Comparison of ENCODE assay signal across 27 cellular contexts in genomic region chr15:52563499-52564060, GRCh38. TPM values are rescaled to one million over a fixed set of nuclear protein-coding genes. Genes with fewer than 3 reads are reported as not detected.
DNase-seq lines count a peak whose midpoint lies in the region; ATAC-seq, FAIRE-seq and TF ChIP-seq lines count a peak whose summit lies in the region.
"Had no signal": no experiment of that assay in that cellular context is flagged by ENCODE, and none has a peak within 500 bp of the region (broad histone marks: within the 10 kb centered on the region; RNA-seq: fewer than 3 reads in every experiment).

No MANE protein-coding gene starts in this region.

- H3K9me3 ChIP-seq in A549 (no peaks in the 10 kb centered on the region), HepG2 (ENCODE audit: low read length) (no peaks in the 10 kb centered on the region)
- H3K9me3 ChIP-seq: BLaER1 treated with 17β-estradiol and CSF1 and Interleukin-3, amounts not matched to agents 10 nM and 100 nM; ovary; sigmoid colon; upper lobe of left lung had no signal

- H3K27me3 ChIP-seq in HepG2 (ENCODE audit: control insufficient read depth in 1 of 2, insufficient read depth in 2 of 2, low read length in 2 of 2) = no peaks in the 10 kb centered on the region; a peak in 1 of 5 replicates
- H3K27me3 ChIP-seq: BLaER1 treated with 17β-estradiol and CSF1 and Interleukin-3, amounts not matched to agents 10 nM and 100 nM; brain microvascular endothelial cell; ovary; sigmoid colon; upper lobe of left lung had no signal

- H3K27ac ChIP-seq in A549 (no peak overlapping the region), HepG2 (ENCODE audit: extremely low read length, insufficient read depth, low read length) (no peak overlapping the region)
- H3K27ac ChIP-seq: BLaER1 treated with 17β-estradiol and CSF1 and Interleukin-3, amounts not matched to agents 10 nM and 100 nM; brain microvascular endothelial cell; ovary; sigmoid colon; SK-N-MC; upper lobe of left lung had no signal

- in situ Hi-C loops in HepG2 (cut with HindIII; ENCODE audit: extremely low pct_ligation_motif_present, low pct_unique_long_range_greater_than_20kb) = no loop called here
- in situ Hi-C loops in KBM-7 (cut with MboI; ENCODE audit: low pct_unique_long_range_greater_than_20kb, low sequenced_read_pairs) = no loop called here

- peaks cover 1 to 21% of the 10 kb centered on the region in 2 experiments; a peak in 4 of 5 replicates for H3K36me3 ChIP-seq in HepG2 (replicated peaks in 1 of 2; ENCODE audit: control insufficient read depth in 1 of 2, insufficient read depth in 2 of 2, low read length in 2 of 2)
- H3K36me3 ChIP-seq: brain microvascular endothelial cell, ovary, sigmoid colon, upper lobe of left lung had no signal

- intact Hi-C loops in HepG2 (cut with micrococcal nuclease; ENCODE audit: unreplicated experiment) = no loop called here

- no peak for FAIRE-seq in A549 (lab: Jason Lieb, UNC)
- no peak for FAIRE-seq in HepG2 (lab: Jason Lieb, UNC)
- FAIRE-seq: D721Med, endometrium had no signal

- peaks cover 36% of the 10 kb centered on the region for H3K36me3 Mint-ChIP-seq in activated CD4-positive, alpha-beta T cell treated with anti-CD3 and anti-CD28 coated beads, Interleukin-2, amount 10 ng/mL, durations not matched to agents 7 days and 5 days (ENCODE audit: low read depth)
- H3K36me3 Mint-ChIP-seq: natural killer cell had no signal

- H4K20me1 ChIP-seq in HepG2 (ENCODE audit: insufficient read depth, low read length) = peaks cover 85% of the 10 kb centered on the region

- peak overlapping the region; percentile 2; the same call in 1 of the 3 replicates for H3K4me2 ChIP-seq in A549
- no peak overlapping the region for H3K4me2 ChIP-seq in HepG2 (ENCODE audit: low read depth, low read length)
- H3K4me2 ChIP-seq: BLaER1 treated with 17β-estradiol and CSF1 and Interleukin-3, amounts not matched to agents 10 nM and 100 nM; GM23338 had no signal

- no peaks in the 10 kb centered on the region for H3K9me3 Mint-ChIP-seq in activated CD4-positive, alpha-beta T cell treated with anti-CD3 and anti-CD28 coated beads, Interleukin-2, amount 10 ng/mL, durations not matched to agents 7 days and 5 days
- H3K9me3 Mint-ChIP-seq: activated B cell treated with CpG ODN at 0.5 μM for 24 hours; activated CD4-positive, alpha-beta memory T cell treated with anti-CD3 and anti-CD28 coated beads for 36 hours; GM23338; natural killer cell had no signal

- DNase-seq in A549 (ENCODE audit: low read depth in 1 of 2, low spot score in 1 of 2) (no peak), LNCaP clone FGC (ENCODE audit: low read depth) (peak; percentile 76), RPMI8226 (peak; percentile 34), HepG2 (ENCODE audit: low spot score) (no peak), KBM-7 (no peak), DMS114 treated with DMSO at 0.1 percent for 48 hours (lab: John Stamatoyannopoulos, UW; ENCODE audit: unreplicated experiment) (no peak)
- DNase-seq in activated CD4-positive, alpha-beta T cell treated with anti-CD3 and anti-CD28 coated beads, Interleukin-2, amount 10 ng/mL, durations not matched to agents 7 days and 5 days = no peak
- DNase-seq: activated B cell treated with CpG ODN at 0.5 μM for 24 hours; activated CD4-positive, alpha-beta memory T cell treated with anti-CD3 and anti-CD28 coated beads for 36 hours; activated gamma-delta T cell; brain microvascular endothelial cell; head of caudate nucleus; MV-4-11; natural killer cell; NCI-H187 treated with DMSO at 0.1 percent for 48 hours; NCI-H2227 treated with DMSO at 0.1 percent for 48 hours; ovary; sigmoid colon; stimulated activated CD4-positive, alpha-beta T cell treated with anti-CD3 and anti-CD28 coated beads, Interleukin-15, amount 100 ng/mL, for 24 hours; stimulated activated CD8-positive, alpha-beta memory T cell treated with anti-CD3 and anti-CD28 coated beads, Interleukin-4, amount 100 ng/mL, for 48 hours; upper lobe of left lung had no signal

- peaks cover 57% of the 10 kb centered on the region for H3K4me1 ChIP-seq in A549
- peaks cover 74% of the 10 kb centered on the region for H3K4me1 ChIP-seq in HepG2 (ENCODE audit: insufficient read depth, low read length)

- TF ChIP-seq POLR2A in A549 (IDR thresholded peaks at IDR 0.05; ENCODE audit: low read length) (no peak), HepG2 (IDR thresholded peaks at IDR 0.05; ENCODE audit: insufficient read depth in 1 of 2, low read depth in 2 of 2, low read length in 2 of 2) (no peak)

- 83% methylated on average over 4 of the region's 4 CpGs for WGBS in A549 (ENCODE audit: missing lambda C conversion rate)
- WGBS in HepG2 (ENCODE audit: low lambda C conversion rate) = 95% methylated on average over 4 of the region's 4 CpGs

- H3K4me3 ChIP-seq in A549 (no peak overlapping the region), LNCaP clone FGC (ENCODE audit: low read depth, low read length) (no peak overlapping the region), HepG2 (replicated peaks in 1 of 3; ENCODE audit: insufficient read depth in 1 of 3, low read depth in 2 of 3, low read length in 3 of 3) (no peak overlapping the region)
- H3K4me3 ChIP-seq: BLaER1 treated with 17β-estradiol and CSF1 and Interleukin-3, amounts not matched to agents 10 nM and 100 nM; GM23338; ovary; sigmoid colon; SK-N-MC; upper lobe of left lung had no signal

- peaks cover 70% of the 10 kb centered on the region for H3K4me1 Mint-ChIP-seq in activated CD4-positive, alpha-beta T cell treated with anti-CD3 and anti-CD28 coated beads, Interleukin-2, amount 10 ng/mL, durations not matched to agents 7 days and 5 days

- BruUV-seq in HepG2 (replicated peaks; lab: Mats Ljungman, UMichigan) = no TSS peak

- no peak overlapping the region for H3K9ac ChIP-seq in HepG2 (ENCODE audit: insufficient read depth, low read depth, low read length)
- H3K9ac ChIP-seq: BLaER1 treated with 17β-estradiol and CSF1 and Interleukin-3, amounts not matched to agents 10 nM and 100 nM had no signal

- CTCF ChIA-PET in A549 (lab: Yijun Ruan, JAX) (interaction anchor here (0.8 to 1.8 kb wide), 4 partner anchors 11 to 39 kb away, joined by 3 to 5 read pairs (median 4); no protein-coding TSS in a partner anchor), HepG2 (lab: Yijun Ruan, JAX; ENCODE audit: low intra/inter-chr PET ratio, low total read pairs) (no interaction called here)
- CTCF ChIA-PET in activated CD4-positive, alpha-beta T cell treated with anti-CD3 and anti-CD28 coated beads, Interleukin-2, amount 10 ng/mL, durations not matched to agents 7 days and 5 days (lab: Charles Lee) = no interaction called here

- POLR2A ChIA-PET in A549 (lab: Yijun Ruan, JAX) (no interaction called here), HepG2 (lab: Yijun Ruan, JAX) (no interaction called here)
- POLR2A ChIA-PET in activated CD4-positive, alpha-beta T cell treated with anti-CD3 and anti-CD28 coated beads, Interleukin-2, amount 10 ng/mL, durations not matched to agents 7 days and 5 days (lab: Charles Lee) = no interaction called here

- H3K79me2 ChIP-seq in HepG2 (ENCODE audit: insufficient read depth, low read length) = peaks cover 100% of the 10 kb centered on the region

- no peaks in the 10 kb centered on the region for H3K27me3 Mint-ChIP-seq in activated CD4-positive, alpha-beta T cell treated with anti-CD3 and anti-CD28 coated beads, Interleukin-2, amount 10 ng/mL, durations not matched to agents 7 days and 5 days
- H3K27me3 Mint-ChIP-seq: activated B cell treated with CpG ODN at 0.5 μM for 24 hours; activated CD4-positive, alpha-beta memory T cell treated with anti-CD3 and anti-CD28 coated beads for 36 hours had no signal

- no peak for ATAC-seq in A549
- no peak for ATAC-seq in HepG2
- no peak for ATAC-seq in GM19035 (IDR thresholded peaks at IDR 0.05; ENCODE audit: unreplicated experiment)
- ATAC-seq: GM23338, natural killer cell had no signal

- no peak for TF ChIP-seq EP300 in A549 (IDR thresholded peaks at IDR 0.05)
- no peak for TF ChIP-seq EP300 in HepG2 (IDR thresholded peaks at IDR 0.05; ENCODE audit: low read depth in 2 of 2, low read length in 2 of 2)
- TF ChIP-seq EP300 in HepG2 (CRISPR knock-in tag; IDR thresholded peaks at IDR 0.05; ENCODE audit: borderline replicate concordance) = no peak

- H3K27ac Mint-ChIP-seq in activated CD4-positive, alpha-beta T cell treated with anti-CD3 and anti-CD28 coated beads, Interleukin-2, amount 10 ng/mL, durations not matched to agents 7 days and 5 days = no peak overlapping the region
- H3K27ac Mint-ChIP-seq: activated CD4-positive, alpha-beta memory T cell treated with anti-CD3 and anti-CD28 coated beads for 36 hours; GM23338 had no signal

- no peak overlapping the region for H2AFZ ChIP-seq in HepG2 (ENCODE audit: low read length)
- H2AFZ ChIP-seq: GM23338 had no signal

- H3K4me3 Mint-ChIP-seq in activated CD4-positive, alpha-beta T cell treated with anti-CD3 and anti-CD28 coated beads, Interleukin-2, amount 10 ng/mL, durations not matched to agents 7 days and 5 days = no peak overlapping the region
- H3K4me3 Mint-ChIP-seq: activated B cell treated with CpG ODN at 0.5 μM for 24 hours; activated CD4-positive, alpha-beta memory T cell treated with anti-CD3 and anti-CD28 coated beads for 36 hours; GM23338; natural killer cell had no signal

- no peak for TF ChIP-seq RAD21 in A549 (conservative IDR thresholded peaks at IDR 0.05 in 1 of 2, IDR thresholded peaks at IDR 0.05 in 1 of 2)
- no peak for TF ChIP-seq RAD21 in HepG2 (CRISPR knock-in tag; IDR thresholded peaks at IDR 0.05)

- TF ChIP-seq CTCF in A549 (IDR thresholded peaks at IDR 0.05) = no peak
- no peak for TF ChIP-seq CTCF in LNCaP clone FGC (IDR thresholded peaks at IDR 0.05; ENCODE audit: control insufficient read depth, extremely low read depth, insufficient read depth)
- TF ChIP-seq CTCF in HepG2 (CRISPR knock-in tag; IDR thresholded peaks at IDR 0.05) = no peak

RNA-seq across cellular contexts. Expression of gene ARPP19, which starts 5.2 kb away (rescaled TPM):
- polyA plus RNA-seq in A549 (2011; rRNA removed) (142 and 192 TPM in 2 replicates), A549 (2017; fragmentation: RNase III; extraction: RNeasy Plus Mini Kit Qiagen cat#74134 plus additional on column Dnase treatment) (97.0 to 102 TPM (median 102 TPM) in 3 replicates), HepG2 (2011; rRNA removed) (52.9 and 70.8 TPM in 2 replicates)
- polyA plus RNA-seq in A549 (2012; cell fraction: cytosol; rRNA removed) = 31.4 and 41.0 TPM in 2 replicates
- 10.5 and 23.9 TPM in 2 replicates for polyA plus RNA-seq in A549 (2012; cell fraction: nucleus; rRNA removed)
- 94.8 and 118 TPM in 2 replicates for polyA minus RNA-seq in A549 (2011; rRNA and poly(A)+ RNA removed)
- total RNA-seq in HepG2 (2016; rRNA removed; fragmentation: Illumina TruSeq; extraction: Trizol) = 123 and 213 TPM in 2 replicates
- total RNA-seq in HepG2 (2016; cell fraction: cytosol; rRNA removed; fragmentation: Illumina TruSeq; extraction: Trizol; ENCODE audit: low read depth) = 48.6 and 51.6 TPM in 2 replicates
- total RNA-seq in HepG2 (2016; cell fraction: insoluble cytoplasmic fraction; rRNA removed; fragmentation: Illumina TruSeq; extraction: Trizol) = 118 and 236 TPM in 2 replicates
- 139 and 157 TPM in 2 replicates for total RNA-seq in HepG2 (2016; cell fraction: membrane; rRNA removed; fragmentation: Illumina TruSeq; extraction: Trizol)
- total RNA-seq in HepG2 (2016; cell fraction: nucleus; rRNA removed; fragmentation: Illumina TruSeq; extraction: Trizol) = 60.2 and 70.4 TPM in 2 replicates
- polyA plus RNA-seq in HepG2 (2011; cell fraction: cytosol; rRNA removed) = 23.7 and 50.4 TPM in 2 replicates
- polyA plus RNA-seq in HepG2 (2011; cell fraction: nucleus; rRNA removed) = 8.8 and 16.4 TPM in 2 replicates
- polyA plus RNA-seq in HepG2 (2012) = 48.0 and 60.4 TPM in 2 replicates
- 47.2 and 48.8 TPM in 2 replicates for polyA plus RNA-seq in HepG2 (2016; cell fraction: cytosol; fragmentation: Illumina TruSeq; extraction: Trizol; ENCODE audit: low read depth)
- 150 and 158 TPM in 2 replicates for polyA plus RNA-seq in HepG2 (2016; cell fraction: insoluble cytoplasmic fraction; fragmentation: Illumina TruSeq; extraction: Trizol; ENCODE audit: low read depth)
- 82.4 and 95.9 TPM in 2 replicates for polyA plus RNA-seq in HepG2 (2016; cell fraction: membrane; fragmentation: Illumina TruSeq; extraction: Trizol; ENCODE audit: low read depth)
- 65.7 and 70.7 TPM in 2 replicates for polyA plus RNA-seq in HepG2 (2016; cell fraction: nucleus; fragmentation: Illumina TruSeq; extraction: Trizol; ENCODE audit: insufficient read depth, low read depth)
- polyA minus RNA-seq in HepG2 (2011; rRNA and poly(A)+ RNA removed; ENCODE audit: low replicate concordance) = 44.0 and 58.4 TPM in 2 replicates
- polyA minus RNA-seq in HepG2 (2011; cell fraction: cytosol; rRNA and poly(A)+ RNA removed) = 55.9 and 73.0 TPM in 2 replicates
- 42.1 and 61.3 TPM in 2 replicates for polyA minus RNA-seq in HepG2 (2011; cell fraction: nucleus; rRNA and poly(A)+ RNA removed)
- 100 to 1,000 TPM; 178 to 193 TPM for total RNA-seq in activated CD4-positive, alpha-beta T cell treated with anti-CD3 and anti-CD28 coated beads, Interleukin-2, amount 10 ng/mL, durations not matched to agents 7 days and 5 days

RNA-seq across cellular contexts. Expression of gene MYO5A, which starts 34.9 kb away (rescaled TPM):
- 46.7 and 49.8 TPM in 2 replicates for polyA plus RNA-seq in A549 (2011; rRNA removed)
- polyA plus RNA-seq in A549 (2012; cell fraction: cytosol; rRNA removed) = 15.3 and 15.8 TPM in 2 replicates
- 12.4 and 13.1 TPM in 2 replicates for polyA plus RNA-seq in A549 (2012; cell fraction: nucleus; rRNA removed)
- polyA plus RNA-seq in A549 (2017; fragmentation: RNase III; extraction: RNeasy Plus Mini Kit Qiagen cat#74134 plus additional on column Dnase treatment) = 14.9 to 16.9 TPM (median 15.1 TPM) in 3 replicates
- polyA minus RNA-seq in A549 (2011; rRNA and poly(A)+ RNA removed) = 78.6 and 95.1 TPM in 2 replicates
- 4.8 and 9.4 TPM in 2 replicates for total RNA-seq in HepG2 (2016; rRNA removed; fragmentation: Illumina TruSeq; extraction: Trizol)
- 0.91 and 1.9 TPM in 2 replicates for total RNA-seq in HepG2 (2016; cell fraction: cytosol; rRNA removed; fragmentation: Illumina TruSeq; extraction: Trizol; ENCODE audit: low read depth)
- 4.2 and 6.7 TPM in 2 replicates for total RNA-seq in HepG2 (2016; cell fraction: insoluble cytoplasmic fraction; rRNA removed; fragmentation: Illumina TruSeq; extraction: Trizol)
- 3.0 and 3.6 TPM in 2 replicates for total RNA-seq in HepG2 (2016; cell fraction: membrane; rRNA removed; fragmentation: Illumina TruSeq; extraction: Trizol)
- 4.6 and 5.9 TPM in 2 replicates for total RNA-seq in HepG2 (2016; cell fraction: nucleus; rRNA removed; fragmentation: Illumina TruSeq; extraction: Trizol)
- 2.7 and 2.8 TPM in 2 replicates for polyA plus RNA-seq in HepG2 (2011; rRNA removed)
- polyA plus RNA-seq in HepG2 (2011; cell fraction: cytosol; rRNA removed) = 2.1 and 2.8 TPM in 2 replicates
- 2.8 and 3.8 TPM in 2 replicates for polyA plus RNA-seq in HepG2 (2011; cell fraction: nucleus; rRNA removed)
- polyA plus RNA-seq in HepG2 (2012) = 1.3 and 1.5 TPM in 2 replicates
- polyA plus RNA-seq in HepG2 (2016; cell fraction: cytosol; fragmentation: Illumina TruSeq; extraction: Trizol; ENCODE audit: low read depth) = 0.27 and 0.34 TPM in 2 replicates
- polyA plus RNA-seq in HepG2 (2016; cell fraction: insoluble cytoplasmic fraction; fragmentation: Illumina TruSeq; extraction: Trizol; ENCODE audit: low read depth) = 3.4 and 4.6 TPM in 2 replicates
- 0.93 and 1.1 TPM in 2 replicates for polyA plus RNA-seq in HepG2 (2016; cell fraction: membrane; fragmentation: Illumina TruSeq; extraction: Trizol; ENCODE audit: low read depth)
- polyA plus RNA-seq in HepG2 (2016; cell fraction: nucleus; fragmentation: Illumina TruSeq; extraction: Trizol; ENCODE audit: insufficient read depth, low read depth) = 4.0 and 5.1 TPM in 2 replicates
- polyA minus RNA-seq in HepG2 (2011; rRNA and poly(A)+ RNA removed; ENCODE audit: low replicate concordance) = 9.6 and 27.2 TPM in 2 replicates
- 2.6 and 5.5 TPM in 2 replicates for polyA minus RNA-seq in HepG2 (2011; cell fraction: cytosol; rRNA and poly(A)+ RNA removed)
- 5.7 and 8.0 TPM in 2 replicates for polyA minus RNA-seq in HepG2 (2011; cell fraction: nucleus; rRNA and poly(A)+ RNA removed)
- total RNA-seq in activated CD4-positive, alpha-beta T cell treated with anti-CD3 and anti-CD28 coated beads, Interleukin-2, amount 10 ng/mL, durations not matched to agents 7 days and 5 days = 10 to 100 TPM; 34.0 to 34.5 TPM

Comparison
In these comparisons a context has a peak if more than half of its experiments do, and no peak if none do; other contexts are left out.
1. DNase-seq: peak in LNCaP clone FGC (single experiment) and RPMI8226 (single experiment); none in A549 (0 of 2), HepG2 (single experiment), activated CD4-positive, alpha-beta T cell treated with anti-CD3 and anti-CD28 coated beads, Interleukin-2, amount 10 ng/mL, durations not matched to agents 7 days and 5 days (single experiment), KBM-7 (single experiment) and DMS114 treated with DMSO at 0.1 percent for 48 hours (single experiment).
2. Of the 38 proteins assayed by ChIP-seq in both HepG2 and A549: peak only in HepG2: none; only in A549: none; in both: MAFK; in neither: 37.